30 cellular contexts compared by ENCODE assay signal in the genomic region with DNA sequence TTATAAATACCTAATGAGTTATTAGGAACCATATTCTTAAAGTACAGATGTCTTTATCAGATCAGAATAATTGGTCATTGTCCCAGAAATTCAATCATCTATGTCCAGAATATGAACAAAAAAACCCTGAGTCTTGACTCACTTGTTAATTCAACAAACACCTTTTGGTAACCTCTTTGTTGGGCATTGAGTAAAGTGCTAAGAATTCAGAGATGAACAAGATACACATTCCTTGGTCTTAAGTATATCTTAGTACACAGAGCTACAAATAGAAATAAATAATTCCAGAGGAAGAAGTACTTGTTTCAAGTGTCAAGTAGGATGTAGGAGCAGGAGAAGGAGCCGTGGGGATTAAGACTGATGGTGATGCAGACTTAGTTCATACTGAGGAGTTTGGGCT.
"Had no signal": no experiment of that assay in that cellular context is flagged by ENCODE, and none has a peak within 500 bp of the region (broad histone marks: within the 10 kb centered on the region; RNA-seq: fewer than 3 reads in every experiment).

No MANE protein-coding gene starts in this region.

- H3K9me3 ChIP-seq: esophagus squamous epithelium, gastroesophageal sphincter had no signal

- H3K9me3 Mint-ChIP-seq: activated B cell treated with CpG ODN at 0.5 μM for 24 hours; activated T-cell treated with anti-CD3 and anti-CD28 coated beads, Interleukin-2, amount 50 U/mL, for 4 hours; T-helper 2 cell treated with Interferon-gamma antibody and Interleukin-4, amounts not matched to agents 5 μg/mL and 100 μg/mL, for 36 hours had no signal

- H3K4me3 Mint-ChIP-seq: activated B cell treated with CpG ODN at 0.5 μM for 24 hours; activated CD8-positive, alpha-beta T cell treated with anti-CD3 and anti-CD28 coated beads for 36 hours; activated naive CD8-positive, alpha-beta T cell; activated T-cell treated with anti-CD3 and anti-CD28 coated beads, Interleukin-2, amount 50 U/mL, for 4 hours; activated T-helper 17 cell treated with anti-CD3 and anti-CD28 coated beads, Interleukin-2, amount 50 U/mL, for 72 hours; effector memory CD8-positive, alpha-beta T cell; T-helper 17 cell; T-helper 2 cell treated with Interferon-gamma antibody and Interleukin-4, amounts not matched to agents 5 μg/mL and 100 μg/mL, for 36 hours had no signal

- H3K27ac Mint-ChIP-seq: activated B cell treated with CpG ODN at 0.5 μM for 24 hours; activated CD8-positive, alpha-beta T cell treated with anti-CD3 and anti-CD28 coated beads for 36 hours; activated naive CD8-positive, alpha-beta T cell; activated T-helper 17 cell treated with anti-CD3 and anti-CD28 coated beads, Interleukin-2, amount 50 U/mL, for 72 hours; effector memory CD8-positive, alpha-beta T cell; T-helper 17 cell; T-helper 2 cell treated with Interferon-gamma antibody and Interleukin-4, amounts not matched to agents 5 μg/mL and 100 μg/mL, for 36 hours had no signal

- H3K27me3 ChIP-seq: brain microvascular endothelial cell, esophagus squamous epithelium had no signal

- H3K27me3 Mint-ChIP-seq: activated B cell treated with CpG ODN at 0.5 μM for 24 hours; activated CD8-positive, alpha-beta T cell treated with anti-CD3 and anti-CD28 coated beads for 36 hours; activated naive CD8-positive, alpha-beta T cell; activated T-helper 17 cell treated with anti-CD3 and anti-CD28 coated beads, Interleukin-2, amount 50 U/mL, for 72 hours; effector memory CD8-positive, alpha-beta T cell; T-helper 17 cell had no signal

- H3K4me1 ChIP-seq: esophagus squamous epithelium, gastroesophageal sphincter had no signal

- DNase-seq: activated B cell treated with CpG ODN at 0.5 μM for 24 hours; activated CD4-positive, alpha-beta T cell treated with anti-CD3 and anti-CD28 coated beads for 48 hours; activated CD4-positive, alpha-beta T cell treated with anti-CD3 and anti-CD28 coated beads, Interleukin-2, amount 50 U/mL, for 1 hour; activated CD4-positive, alpha-beta T cell treated with anti-CD3 and anti-CD28 coated beads, Interleukin-2, amount 50 U/mL, for 48 hours; activated CD8-positive, alpha-beta memory T cell treated with anti-CD3 and anti-CD28 coated beads for 24 hours; activated CD8-positive, alpha-beta T cell treated with anti-CD3 and anti-CD28 coated beads for 36 hours; activated effector memory CD4-positive, alpha-beta T cell treated with Interleukin-2 at 50 U/mL for 16 hours; activated gamma-delta T cell treated with Interleukin-2 at 50 U/mL for 16 hours; activated naive CD4-positive, alpha-beta T cell treated with anti-CD3 and anti-CD28 coated beads, Interleukin-2, amount 50 U/mL, for 16 hours; activated naive CD4-positive, alpha-beta T cell treated with Interleukin-2 at 50 U/mL for 16 hours; activated T-cell treated with anti-CD3 and anti-CD28 coated beads, Interleukin-2, amount 50 U/mL, for 4 hours; amniotic stem cell; anterior cingulate cortex; brain microvascular endothelial cell; caudate nucleus; cortex of kidney; dermis blood vessel endothelial cell; effector CD4-positive, alpha-beta T cell; effector memory CD8-positive, alpha-beta T cell; esophagus squamous epithelium; foreskin melanocyte; T-helper 1 cell; T-helper 17 cell; T1000; WERI-Rb-1 had no signal

- H3K27ac ChIP-seq: brain microvascular endothelial cell, epithelial cell of prostate, esophagus squamous epithelium, gastroesophageal sphincter, WERI-Rb-1 had no signal

- H3K36me3 ChIP-seq: brain microvascular endothelial cell, esophagus squamous epithelium, gastroesophageal sphincter, WERI-Rb-1 had no signal

- H3K36me3 Mint-ChIP-seq: activated naive CD8-positive, alpha-beta T cell had no signal

- H3K4me3 ChIP-seq: esophagus squamous epithelium, gastroesophageal sphincter had no signal

- H3K4me1 Mint-ChIP-seq: activated B cell treated with CpG ODN at 0.5 μM for 24 hours; activated T-helper 17 cell treated with anti-CD3 and anti-CD28 coated beads, Interleukin-2, amount 50 U/mL, for 72 hours; T-helper 17 cell had no signal
